In genomic region chr12:5268424-5269210, GRCh38 we compare ENCODE assay signal across 1 cellular context.
TF ChIP-seq lines count a peak whose summit lies in the region.

No MANE protein-coding gene starts in this region.

TF ChIP-seq in GM23338, 12 proteins besides CTCF, POLR2A, EP300 and RAD21 (continued from another document):
- no peak for TF ChIP-seq ZNF462 (CRISPR knock-in tag; IDR thresholded peaks at IDR 0.05)
- TF ChIP-seq ZNF114 (CRISPR knock-in tag; IDR thresholded peaks at IDR 0.05), result no peak
- no peak for TF ChIP-seq ETS1 (IDR thresholded peaks at IDR 0.05)
- TF ChIP-seq CREB1 (CRISPR knock-in tag; IDR thresholded peaks at IDR 0.05; ENCODE audit: low read depth), result no peak
- no peak for TF ChIP-seq POLR2AphosphoS5 (IDR thresholded peaks at IDR 0.05; ENCODE audit: low read depth)
- no peak for TF ChIP-seq EZH2phosphoT487 (IDR thresholded peaks at IDR 0.05; ENCODE audit: unreplicated experiment)
- TF ChIP-seq NANOG (IDR thresholded peaks at IDR 0.05; ENCODE audit: borderline replicate concordance), result no peak
- no peak for TF ChIP-seq JUNB (IDR thresholded peaks at IDR 0.05; ENCODE audit: unreplicated experiment)
- TF ChIP-seq STAT1 (IDR thresholded peaks at IDR 0.05; ENCODE audit: unreplicated experiment), result no peak
- TF ChIP-seq EZH2 (IDR thresholded peaks at IDR 0.05; ENCODE audit: low read depth, unreplicated experiment), result no peak
- no peak for TF ChIP-seq REST (IDR thresholded peaks at IDR 0.05; ENCODE audit: unreplicated experiment)
